In the genomic region with DNA sequence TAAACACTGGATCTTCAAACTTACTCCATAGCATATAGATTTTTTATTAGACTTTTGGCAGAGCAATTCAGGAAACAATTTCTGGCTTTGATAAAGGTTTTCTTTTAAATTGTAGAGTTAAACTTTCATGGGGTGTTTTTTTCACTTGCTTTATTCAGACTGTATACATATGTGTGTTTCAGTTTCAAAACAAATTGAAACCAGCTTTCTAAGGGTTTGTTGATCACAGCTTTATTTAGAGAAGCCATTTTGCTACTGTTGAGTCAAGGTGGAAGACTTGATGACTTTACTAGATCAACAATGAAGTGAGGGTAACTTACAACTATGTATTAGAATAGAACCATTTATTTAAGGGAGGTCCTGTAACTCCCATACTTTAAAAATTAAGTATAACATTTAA, we compare ENCODE assay signal across 9 cellular contexts. TPM values are rescaled to one million over a fixed set of nuclear protein-coding genes. Genes with fewer than 3 reads are reported as not detected.
DNase-seq lines count a peak whose midpoint lies in the region; ATAC-seq, FAIRE-seq and TF ChIP-seq lines count a peak whose summit lies in the region.
"Had no signal": no experiment of that assay in that cellular context is flagged by ENCODE, and none has a peak within 500 bp of the region (broad histone marks: within the 10 kb centered on the region; RNA-seq: fewer than 3 reads in every experiment).

No MANE protein-coding gene starts in this region.

- no peak overlapping the region for H3K4me3 ChIP-seq in keratinocyte (ENCODE audit: control insufficient read depth in 2 of 3, extremely low read depth in 1 of 3, insufficient read depth in 2 of 3, low read depth in 1 of 3, low read length in 3 of 3)

- peaks cover 77% of the 10 kb centered on the region for H3K79me2 ChIP-seq in keratinocyte (ENCODE audit: control insufficient read depth, insufficient read depth, low read length)

- ATAC-seq in GM18508 (IDR thresholded peaks at IDR 0.05; ENCODE audit: insufficient read depth, unreplicated experiment) (peak; percentile 63), GM21619 (IDR thresholded peaks at IDR 0.05; ENCODE audit: unreplicated experiment) (peak; percentile 55), HG03575 (IDR thresholded peaks at IDR 0.05; ENCODE audit: extremely low read depth, insufficient number of reproducible peaks, low FRiP score, unreplicated experiment) (peak; percentile 41)

- no peaks in the 10 kb centered on the region for H3K9me3 ChIP-seq in keratinocyte (ENCODE audit: control insufficient read depth, low read depth, low read length)

- peaks cover 0 to 3% of the 10 kb centered on the region in 2 experiments for H3K36me3 ChIP-seq in keratinocyte (ENCODE audit: control insufficient read depth in 2 of 2, extremely low read depth in 1 of 2, insufficient read depth in 2 of 2, low read length in 2 of 2)

- no peak for TF ChIP-seq CTCF in keratinocyte (optimal IDR thresholded peaks at IDR 0.05 in 1 of 3, IDR thresholded peaks at IDR 0.05 in 1 of 3, conservative IDR thresholded peaks at IDR 0.05 in 1 of 3; ENCODE audit: extremely low read depth in 1 of 3, insufficient read depth in 2 of 3, low read length in 3 of 3)

- peaks cover 43% of the 10 kb centered on the region for H3K4me1 ChIP-seq in keratinocyte (ENCODE audit: control insufficient read depth, extremely low read depth, insufficient read depth, low read length)

- H3K4me2 ChIP-seq in keratinocyte (ENCODE audit: control insufficient read depth, extremely low read depth, insufficient read depth, low read depth, low read length): peak overlapping the region; percentile 100

- H4K20me1 ChIP-seq in keratinocyte (ENCODE audit: control insufficient read depth, extremely low read depth, insufficient read depth, low read length): no peaks in the 10 kb centered on the region

- no peak for FAIRE-seq in keratinocyte (lab: Jason Lieb, UNC)

- H3K9ac ChIP-seq in keratinocyte (ENCODE audit: control insufficient read depth, extremely low read depth, insufficient read depth, low read length): no peak overlapping the region

- DNase-seq in keratinocyte (ENCODE audit: low read depth, low spot score) (no peak), NCI-H748 (lab: John Stamatoyannopoulos, UW; ENCODE audit: unreplicated experiment) (no peak), NCI-H1048 (lab: John Stamatoyannopoulos, UW) (no peak), activated gamma-delta T cell (lab: John Stamatoyannopoulos, UW) (no peak), dedifferentiated amniotic fluid mesenchymal stem cell (ENCODE audit: extremely low spot score) (no peak)
- DNase-seq: activated CD4-positive, alpha-beta T cell treated with anti-CD3 and anti-CD28 coated beads, Interleukin-2, amount 50 U/mL, for 1 hour had no signal

- H2AFZ ChIP-seq in keratinocyte (ENCODE audit: control insufficient read depth, low read length): no peak overlapping the region

- H3K27me3 ChIP-seq in keratinocyte (ENCODE audit: control insufficient read depth, extremely low read depth, insufficient read depth, low read length): no peaks in the 10 kb centered on the region

- no peak overlapping the region for H3K27ac ChIP-seq in keratinocyte (ENCODE audit: control insufficient read depth, insufficient read depth, low read length)

- dilution Hi-C loops in keratinocyte (cut with MboI; ENCODE audit: extremely low pct_ligation_motif_present, low sequenced_read_pairs): no loop called here

- H3K9me1 ChIP-seq in keratinocyte (ENCODE audit: control insufficient read depth, extremely low read depth, insufficient read depth, low read length): no peaks in the 10 kb centered on the region

RNA-seq across cellular contexts. Expression of gene UBE2E1, which starts 6.2 kb away (rescaled TPM):
- polyA plus RNA-seq in keratinocyte: 87.7 to 205 TPM (median 150 TPM) in 3 replicates
- 20.5 TPM for polyA plus RNA-seq in keratinocyte (2011; ENCODE audit: low read depth)
- polyA plus RNA-seq in keratinocyte (2011; cell fraction: cytosol; rRNA removed): 102 and 226 TPM in 2 replicates
- 95.5 and 114 TPM in 2 replicates for polyA plus RNA-seq in keratinocyte (2011; cell fraction: nucleus; rRNA removed)
- polyA plus RNA-seq in keratinocyte (2012; ENCODE audit: low replicate concordance): 92.3 and 105 TPM in 2 replicates
- polyA minus RNA-seq in keratinocyte: 23.1 to 52.2 TPM (median 50.2 TPM) in 3 replicates
- polyA minus RNA-seq in keratinocyte (2011; cell fraction: cytosol; rRNA and poly(A)+ RNA removed): 54.5 TPM
- polyA minus RNA-seq in keratinocyte (2011; cell fraction: nucleus; rRNA and poly(A)+ RNA removed): 25.0 and 54.0 TPM in 2 replicates
